In the genomic region with DNA sequence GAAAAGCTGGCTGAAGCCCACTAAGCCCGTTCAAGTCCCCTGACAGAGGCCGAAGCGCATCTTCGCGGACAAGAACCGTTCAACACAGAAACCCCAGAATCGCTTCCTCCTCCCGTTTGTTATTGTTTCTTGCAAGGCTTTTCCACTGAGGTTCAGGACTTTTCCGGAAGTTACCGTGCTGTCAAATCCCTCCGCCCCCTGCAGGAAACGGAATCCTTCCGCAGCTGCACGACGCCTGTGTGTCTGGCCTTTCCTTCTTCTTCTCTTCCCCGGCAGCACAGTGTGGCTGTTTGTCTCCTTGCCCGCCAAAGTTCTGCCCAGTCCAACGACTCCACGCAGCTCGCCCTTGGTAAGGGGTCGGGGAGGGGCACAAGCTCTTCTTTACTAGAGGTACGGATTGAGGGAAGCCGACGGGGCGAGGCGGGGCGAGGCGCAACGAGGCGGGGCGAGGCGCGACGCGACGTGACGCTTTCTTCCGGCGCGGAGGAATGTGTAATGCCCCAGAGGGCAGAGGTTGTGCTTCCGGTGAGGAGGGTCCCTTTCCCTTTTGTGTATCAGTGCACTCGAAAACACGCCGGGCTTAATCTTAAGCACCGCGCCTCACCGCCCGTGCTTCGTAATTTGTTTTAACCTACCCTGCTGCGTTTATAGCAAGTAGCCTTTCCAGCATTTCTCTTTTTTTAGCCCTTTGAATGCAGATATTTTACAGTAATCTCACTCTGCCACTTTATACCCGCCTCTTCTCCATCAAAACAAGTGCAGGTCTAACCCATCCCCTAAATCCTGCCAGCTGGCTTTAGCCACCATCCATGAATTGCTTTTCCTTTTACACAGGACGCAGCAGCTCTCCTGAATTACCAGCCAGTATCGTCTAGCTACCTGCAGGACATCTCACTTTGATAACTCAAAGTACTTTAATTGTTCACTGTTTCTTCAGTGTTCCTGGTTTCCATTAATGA, we compare ENCODE assay signal across 1 cellular context.
TF ChIP-seq lines count a peak whose summit lies in the region.

Gene KDM5A (minus strand): TSS at position 183 of the 959 bp plus-strand sequence. CDS start 229 bp downstream, outside the sequence.

TF ChIP-seq in H1, 55 proteins besides CTCF, POLR2A, EP300 and RAD21 (continued from another document):
- TF ChIP-seq, protein P1, sequence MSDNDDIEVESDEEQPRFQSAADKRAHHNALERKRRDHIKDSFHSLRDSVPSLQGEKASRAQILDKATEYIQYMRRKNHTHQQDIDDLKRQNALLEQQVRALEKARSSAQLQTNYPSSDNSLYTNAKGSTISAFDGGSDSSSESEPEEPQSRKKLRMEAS (IDR thresholded peaks at IDR 0.05) = peak; percentile 53
- peak; percentile 72; the same call in 1 of the 2 replicates for TF ChIP-seq TEAD4 (IDR thresholded peaks at IDR 0.05; ENCODE audit: low read depth, low read length)
- TF ChIP-seq SIX5 (IDR thresholded peaks at IDR 0.05; ENCODE audit: low read depth, low read length) = no peak
- TF ChIP-seq POLR2AphosphoS5 (IDR thresholded peaks at IDR 0.05; ENCODE audit: low read depth, low read length) = peak; percentile 91
- peak; percentile 90 for TF ChIP-seq ASH2L (IDR thresholded peaks at IDR 0.05; ENCODE audit: low read length)
- TF ChIP-seq RFX5 (IDR thresholded peaks at IDR 0.05; ENCODE audit: borderline replicate concordance, low read depth, low read length) = no peak
- TF ChIP-seq TAF1 (IDR thresholded peaks at IDR 0.05; ENCODE audit: low read depth, low read length) = peak; percentile 92
- peak; percentile 76; the same call in 1 of the 2 replicates for TF ChIP-seq BACH1 (IDR thresholded peaks at IDR 0.05; ENCODE audit: low read length)
- TF ChIP-seq PHF8 (conservative IDR thresholded peaks at IDR 0.05; ENCODE audit: low read depth, low read length) = peak; percentile 76
- TF ChIP-seq SRF (IDR thresholded peaks at IDR 0.05; ENCODE audit: low read depth, low read length) = peak; percentile 68
- peak; percentile 56 for TF ChIP-seq TAF7 (optimal IDR thresholded peaks at IDR 0.05; ENCODE audit: borderline replicate concordance, low read depth, low read length)
- TF ChIP-seq, protein P2, sequence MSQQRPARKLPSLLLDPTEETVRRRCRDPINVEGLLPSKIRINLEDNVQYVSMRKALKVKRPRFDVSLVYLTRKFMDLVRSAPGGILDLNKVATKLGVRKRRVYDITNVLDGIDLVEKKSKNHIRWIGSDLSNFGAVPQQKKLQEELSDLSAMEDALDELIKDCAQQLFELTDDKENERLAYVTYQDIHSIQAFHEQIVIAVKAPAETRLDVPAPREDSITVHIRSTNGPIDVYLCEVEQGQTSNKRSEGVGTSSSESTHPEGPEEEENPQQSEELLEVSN (IDR thresholded peaks at IDR 0.05) = 0 out of 2 replicates have a peak, but pooled peaks have one; percentile 31
- TF ChIP-seq GABPA (IDR thresholded peaks at IDR 0.05; ENCODE audit: borderline replicate concordance, insufficient read depth, low read length) = peak; percentile 88
- TF ChIP-seq SAP30 (IDR thresholded peaks at IDR 0.05; ENCODE audit: insufficient read depth, insufficient replicate concordance, low read length) = peak; percentile 81
- TF ChIP-seq KDM5A (IDR thresholded peaks at IDR 0.05; ENCODE audit: low read length) = peak; percentile 70
- TF ChIP-seq FOSL1 (IDR thresholded peaks at IDR 0.05; ENCODE audit: insufficient read depth, low read depth, low read length) = no peak
- peak; percentile 80; the same call in 1 of the 2 replicates for TF ChIP-seq RBBP5 (IDR thresholded peaks at IDR 0.05; ENCODE audit: borderline replicate concordance, low read depth, low read length)
- peak; percentile 96 for TF ChIP-seq CREB1 (IDR thresholded peaks at IDR 0.05)
- TF ChIP-seq HDAC2 (IDR thresholded peaks at IDR 0.05; ENCODE audit: borderline replicate concordance in 1 of 2, low read depth in 2 of 2, low read length in 2 of 2) = peak; percentile 27 to 90; a peak in 3 of 4 replicates
- peak; percentile 91 for TF ChIP-seq CHD2 (IDR thresholded peaks at IDR 0.05; ENCODE audit: low read length)
- 0 out of 2 replicates have a peak, but pooled peaks have one; percentile 35 for TF ChIP-seq SP1 (IDR thresholded peaks at IDR 0.05; ENCODE audit: low read depth, low read length)
- no peak for TF ChIP-seq ZNF274 (IDR thresholded peaks at IDR 0.05; ENCODE audit: borderline replicate concordance, extremely low read depth, low read length)
- peak; percentile 94 to 96; a peak in 3 of 4 replicates for TF ChIP-seq SIN3A (conservative IDR thresholded peaks at IDR 0.05 in 1 of 2, IDR thresholded peaks at IDR 0.05 in 1 of 2; ENCODE audit: low read depth in 1 of 2, low read length in 2 of 2)
- TF ChIP-seq EGR1 (IDR thresholded peaks at IDR 0.05; ENCODE audit: borderline replicate concordance, low read depth, low read length) = no peak
